2 cellular contexts compared by ENCODE assay signal in the genomic region with DNA sequence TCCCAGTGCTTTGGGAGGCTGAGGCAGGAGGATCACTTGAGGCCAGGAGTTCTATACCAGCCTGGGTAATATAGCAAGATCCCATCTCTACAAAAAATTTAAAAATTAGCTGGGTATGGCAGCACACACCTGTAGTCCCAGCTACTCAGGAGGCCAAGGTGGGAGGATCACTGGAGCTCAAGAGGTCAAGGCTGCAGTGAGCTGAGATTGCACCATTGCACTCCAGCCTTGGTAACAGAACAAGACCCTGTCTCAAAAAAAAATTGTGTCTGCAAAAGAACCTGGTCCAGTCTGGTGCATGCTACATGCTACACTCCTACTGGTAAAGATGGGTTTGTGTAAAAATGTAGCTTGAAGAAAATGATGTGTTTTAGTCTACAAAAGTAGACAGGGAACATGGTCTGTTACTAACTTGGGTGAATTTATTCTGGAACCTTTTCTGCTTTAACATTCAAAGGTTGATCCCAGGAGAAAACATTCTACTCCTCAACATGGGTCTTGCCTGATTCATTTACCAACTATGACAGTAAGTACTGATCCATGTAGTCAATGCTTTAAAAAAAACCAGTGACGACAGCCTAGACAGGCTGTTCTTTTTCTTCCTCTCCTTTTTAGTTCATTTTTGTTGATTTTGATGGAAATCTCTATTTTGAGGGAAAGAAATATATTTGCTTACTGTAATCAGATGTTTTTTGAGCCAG.
TF ChIP-seq lines count a peak whose summit lies in the region.

No MANE protein-coding gene starts in this region.

TF ChIP-seq in HepG2, 621 proteins besides CTCF, POLR2A, EP300 and RAD21:
- TF ChIP-seq, protein P1, sequence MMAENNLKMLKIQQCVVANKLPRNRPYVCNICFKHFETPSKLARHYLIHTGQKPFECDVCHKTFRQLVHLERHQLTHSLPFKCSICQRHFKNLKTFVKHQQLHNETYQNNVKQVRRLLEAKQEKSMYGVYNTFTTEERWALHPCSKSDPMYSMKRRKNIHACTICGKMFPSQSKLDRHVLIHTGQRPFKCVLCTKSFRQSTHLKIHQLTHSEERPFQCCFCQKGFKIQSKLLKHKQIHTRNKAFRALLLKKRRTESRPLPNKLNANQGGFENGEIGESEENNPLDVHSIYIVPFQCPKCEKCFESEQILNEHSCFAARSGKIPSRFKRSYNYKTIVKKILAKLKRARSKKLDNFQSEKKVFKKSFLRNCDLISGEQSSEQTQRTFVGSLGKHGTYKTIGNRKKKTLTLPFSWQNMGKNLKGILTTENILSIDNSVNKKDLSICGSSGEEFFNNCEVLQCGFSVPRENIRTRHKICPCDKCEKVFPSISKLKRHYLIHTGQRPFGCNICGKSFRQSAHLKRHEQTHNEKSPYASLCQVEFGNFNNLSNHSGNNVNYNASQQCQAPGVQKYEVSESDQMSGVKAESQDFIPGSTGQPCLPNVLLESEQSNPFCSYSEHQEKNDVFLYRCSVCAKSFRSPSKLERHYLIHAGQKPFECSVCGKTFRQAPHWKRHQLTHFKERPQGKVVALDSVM (CRISPR knock-in tag; IDR thresholded peaks at IDR 0.05): peak; percentile 58
- TF ChIP-seq, protein P2, sequence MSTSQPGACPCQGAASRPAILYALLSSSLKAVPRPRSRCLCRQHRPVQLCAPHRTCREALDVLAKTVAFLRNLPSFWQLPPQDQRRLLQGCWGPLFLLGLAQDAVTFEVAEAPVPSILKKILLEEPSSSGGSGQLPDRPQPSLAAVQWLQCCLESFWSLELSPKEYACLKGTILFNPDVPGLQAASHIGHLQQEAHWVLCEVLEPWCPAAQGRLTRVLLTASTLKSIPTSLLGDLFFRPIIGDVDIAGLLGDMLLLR (CRISPR knock-in tag; IDR thresholded peaks at IDR 0.05): no peak

TF ChIP-seq in endothelial cell of umbilical vein, 7 proteins besides CTCF, POLR2A, EP300 and RAD21:
- TF ChIP-seq EZH2 (IDR thresholded peaks at IDR 0.05; ENCODE audit: borderline replicate concordance, low read depth, low read length, severe bottlenecking) (no peak), FOS (IDR thresholded peaks at IDR 0.05; ENCODE audit: borderline replicate concordance, insufficient read depth, low read length) (no peak), JUN (IDR thresholded peaks at IDR 0.05; ENCODE audit: borderline replicate concordance, insufficient read depth, insufficient read length, low read depth) (no peak)
- TF ChIP-seq, protein P3, sequence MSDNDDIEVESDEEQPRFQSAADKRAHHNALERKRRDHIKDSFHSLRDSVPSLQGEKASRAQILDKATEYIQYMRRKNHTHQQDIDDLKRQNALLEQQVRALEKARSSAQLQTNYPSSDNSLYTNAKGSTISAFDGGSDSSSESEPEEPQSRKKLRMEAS (IDR thresholded peaks at IDR 0.05; ENCODE audit: insufficient read depth, insufficient read length): no peak
